Comparison of ENCODE assay signal across 24 cellular contexts in the genomic region with DNA sequence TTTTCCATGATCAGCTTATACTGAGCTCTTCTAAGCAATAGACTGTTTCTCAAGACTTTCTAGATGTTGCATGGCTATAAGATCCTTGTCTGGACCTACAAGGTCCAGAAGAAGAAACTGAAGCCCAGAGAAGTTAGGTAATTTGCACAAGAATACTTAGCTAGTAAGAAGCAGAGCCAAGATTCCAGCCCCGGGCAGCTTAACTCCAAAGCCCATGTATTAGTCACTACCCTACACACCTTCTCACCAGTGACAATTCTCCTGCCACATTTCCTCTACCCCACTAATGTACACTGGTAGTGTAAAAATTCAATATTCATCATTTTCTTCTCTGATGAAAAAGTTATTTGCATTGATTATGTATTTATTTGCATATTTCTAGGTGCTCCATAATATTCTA.
"Had no signal": no experiment of that assay in that cellular context is flagged by ENCODE, and none has a peak within 500 bp of the region (broad histone marks: within the 10 kb centered on the region; RNA-seq: fewer than 3 reads in every experiment).

No MANE protein-coding gene starts in this region.

- DNase-seq: activated CD4-positive, CD25-positive, alpha-beta regulatory T cell treated with anti-CD3 and anti-CD28 coated beads, Interleukin-2, amount 50 U/mL, for 72 hours; activated CD8-positive, alpha-beta memory T cell treated with anti-CD3 and anti-CD28 coated beads for 24 hours; activated CD8-positive, alpha-beta memory T cell treated with anti-CD3 and anti-CD28 coated beads, Interleukin-2, amount 50 U/mL, for 48 hours; activated effector memory CD4-positive, alpha-beta T cell treated with Interleukin-2 at 50 U/mL for 16 hours; activated naive CD4-positive, alpha-beta T cell treated with anti-CD3 and anti-CD28 coated beads, Interleukin-2, amount 10 ng/mL, durations not matched to agents 7 days and 5 days; activated naive CD8-positive, alpha-beta T cell treated with anti-CD3 and anti-CD28 coated beads, Interleukin-2, amount 50 U/mL, for 24 hours; activated T-cell treated with anti-CD3 and anti-CD28 coated beads, Interleukin-2, amount 50 U/mL, for 48 hours; aorta; effector memory CD4-positive, alpha-beta T cell; gastrocnemius medialis; head of caudate nucleus; left lung; midbrain; nephron progenitor cell; nucleus accumbens; posterior cingulate gyrus; stimulated activated CD4-positive, alpha-beta T cell treated with anti-CD3 and anti-CD28 coated beads, Interleukin-12 subunit alpha, Interleukin-12 subunit beta, amount 100 ng/mL, for 4 hours; stimulated activated CD4-positive, alpha-beta T cell treated with anti-CD3 and anti-CD28 coated beads, Interleukin-2, amount 100 ng/mL, for 24 hours; T1000; transverse colon had no signal

- H3K36me3 ChIP-seq: cardiac muscle cell, gastrocnemius medialis, left lung, suprapubic skin, transverse colon, vagina had no signal

- H3K27me3 ChIP-seq: cardiac muscle cell, gastrocnemius medialis, left lung, suprapubic skin, transverse colon, vagina had no signal

- H3K4me3 ChIP-seq: cardiac muscle cell, gastrocnemius medialis, left lung, suprapubic skin, transverse colon, vagina had no signal

- FAIRE-seq: endothelial cell of umbilical vein had no signal

- ATAC-seq: activated naive CD8-positive, alpha-beta T cell treated with anti-CD3 and anti-CD28 coated beads, Interleukin-2, amount 50 U/mL, for 24 hours; gastrocnemius medialis; left lung had no signal
